11 cellular contexts compared by ENCODE assay signal in the genomic region with DNA sequence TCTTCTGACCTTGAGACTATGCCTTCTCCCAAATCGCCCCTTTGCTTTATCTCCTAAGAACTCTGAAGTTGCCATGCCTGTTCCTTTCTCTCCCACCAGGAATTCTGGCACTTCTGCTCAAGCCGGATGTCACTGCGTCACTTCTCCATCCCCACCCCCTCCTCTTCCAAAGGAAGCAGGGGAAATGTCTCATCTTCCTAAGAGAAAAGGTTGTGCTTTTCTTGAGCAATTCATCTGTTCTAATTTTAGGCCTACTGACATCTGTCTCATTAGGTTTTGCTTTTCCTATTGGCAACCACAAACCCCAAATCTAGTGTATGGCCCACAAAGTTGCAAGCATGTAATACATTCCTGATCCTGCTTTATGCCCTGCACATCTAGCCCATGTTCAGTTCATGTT. TPM values are rescaled to one million over a fixed set of nuclear protein-coding genes. Genes with fewer than 3 reads are reported as not detected.
DNase-seq lines count a peak whose midpoint lies in the region; ATAC-seq and TF ChIP-seq lines count a peak whose summit lies in the region.
"Had no signal": no experiment of that assay in that cellular context is flagged by ENCODE, and none has a peak within 500 bp of the region (broad histone marks: within the 10 kb centered on the region; RNA-seq: fewer than 3 reads in every experiment).

No MANE protein-coding gene starts in this region.

- TF ChIP-seq CTCF in mesothelial cell of epicardium (IDR thresholded peaks at IDR 0.05; ENCODE audit: unreplicated experiment): no peak

- no peak overlapping the region for H3K4me3 Mint-ChIP-seq in mesothelial cell of epicardium
- H3K4me3 Mint-ChIP-seq: stimulated activated naive CD8-positive, alpha-beta T cell treated with anti-CD3 and anti-CD28 coated beads, Interleukin-15, Interleukin-2, amounts not matched to agents 100 ng/mL and 50 ng/mL, for 24 hours had no signal

- H3K36me3 Mint-ChIP-seq in mesothelial cell of epicardium: peaks cover 2% of the 10 kb centered on the region

- peaks cover 2% of the 10 kb centered on the region for H3K4me1 Mint-ChIP-seq in mesothelial cell of epicardium

- H3K9me3 Mint-ChIP-seq in mesothelial cell of epicardium: peaks cover 23% of the 10 kb centered on the region
- H3K9me3 Mint-ChIP-seq: stimulated activated naive CD8-positive, alpha-beta T cell treated with anti-CD3 and anti-CD28 coated beads, Interleukin-15, Interleukin-2, amounts not matched to agents 100 ng/mL and 50 ng/mL, for 24 hours had no signal

- ATAC-seq in GM21825 (IDR thresholded peaks at IDR 0.05; ENCODE audit: unreplicated experiment): no peak

- H3K27me3 Mint-ChIP-seq in mesothelial cell of epicardium (ENCODE audit: low read depth): no peaks in the 10 kb centered on the region
- H3K27me3 Mint-ChIP-seq: stimulated activated naive CD8-positive, alpha-beta T cell treated with anti-CD3 and anti-CD28 coated beads, Interleukin-15, Interleukin-2, amounts not matched to agents 100 ng/mL and 50 ng/mL, for 24 hours had no signal

- DNase-seq in EH (ENCODE audit: low read depth) (peak; percentile 77), KBM-7 (peak; percentile 47), dermis microvascular lymphatic vessel endothelial cell (ENCODE audit: low read depth in 2 of 2) (peak; percentile 58 to 87), mesothelial cell of epicardium (ENCODE audit: low spot score in 2 of 2, unreplicated experiment in 2 of 2) (no peak), Ammon's horn (ENCODE audit: low spot score) (no peak), NCI-H1417 treated with DMSO at 0.1 percent for 48 hours (lab: John Stamatoyannopoulos, UW) (no peak)
- DNase-seq in activated effector memory CD4-positive, alpha-beta T cell treated with anti-CD3 and anti-CD28 coated beads, Interleukin-2, amount 50 U/mL, for 16 hours: no peak
- DNase-seq: NCI-H510A, T-helper 9 cell had no signal

- in situ Hi-C loops in KBM-7 (cut with MboI; ENCODE audit: low pct_unique_long_range_greater_than_20kb, low sequenced_read_pairs): no loop called here

- peak overlapping the region; percentile 57 for H3K27ac Mint-ChIP-seq in mesothelial cell of epicardium
- H3K27ac Mint-ChIP-seq: stimulated activated naive CD8-positive, alpha-beta T cell treated with anti-CD3 and anti-CD28 coated beads, Interleukin-15, Interleukin-2, amounts not matched to agents 100 ng/mL and 50 ng/mL, for 24 hours had no signal

RNA-seq across cellular contexts. Expression of a gene that starts 24.4 kb away (rescaled TPM):
- 5.0 and 6.1 TPM in 2 replicates for total RNA-seq in dermis microvascular lymphatic vessel endothelial cell
- total RNA-seq in mesothelial cell of epicardium: 22.0 to 23.0 TPM (median 22.0 TPM) in 3 replicates

Comparison
In these comparisons a context has a peak if more than half of its experiments do, and no peak if none do; other contexts are left out.
1. DNase-seq: peak in EH (single experiment), KBM-7 (single experiment) and dermis microvascular lymphatic vessel endothelial cell (2 of 2); none in mesothelial cell of epicardium (0 of 2), activated effector memory CD4-positive, alpha-beta T cell treated with anti-CD3 and anti-CD28 coated beads, Interleukin-2, amount 50 U/mL, for 16 hours (single experiment), Ammon's horn (single experiment) and NCI-H1417 treated with DMSO at 0.1 percent for 48 hours (single experiment).